In genomic region chr2:196238836-196239380, GRCh38 we compare ENCODE assay signal across 12 cellular contexts.
DNase-seq lines count a peak whose midpoint lies in the region; ATAC-seq and TF ChIP-seq lines count a peak whose summit lies in the region.
"Had no signal": no experiment of that assay in that cellular context is flagged by ENCODE, and none has a peak within 500 bp of the region (broad histone marks: within the 10 kb centered on the region; RNA-seq: fewer than 3 reads in every experiment).

No MANE protein-coding gene starts in this region.

- H3K9me3 ChIP-seq in esophagus squamous epithelium = no peaks in the 10 kb centered on the region
- H3K9me3 ChIP-seq: ovary, testis had no signal

- POLR2A ChIA-PET in T-cell (lab: Charles Lee) = interaction anchor here (0.6 to 1.6 kb wide), 12 partner anchors 8 to 152 kb away, joined by 3 to 9 read pairs (median 4); partner anchors contain the start of gene STK17B (in 1 of the 2)

- H3K4me3 ChIP-seq in esophagus squamous epithelium = no peak overlapping the region
- H3K4me3 ChIP-seq: ovary, testis had no signal

- H3K9me3 Mint-ChIP-seq in activated naive CD4-positive, alpha-beta T cell treated with anti-CD3 and anti-CD28 coated beads, Interleukin-2, amount 10 ng/mL, durations not matched to agents 7 days and 5 days = peaks cover 10% of the 10 kb centered on the region
- H3K9me3 Mint-ChIP-seq in T-cell (no peaks in the 10 kb centered on the region), type B pancreatic cell (peaks cover 4% of the 10 kb centered on the region)
- H3K9me3 Mint-ChIP-seq in stimulated activated naive B cell treated with anti-CD40 and anti-IgM and Interleukin-4, amounts not matched to agents 10 μg/mL and 1 μg/mL and 100 μg/mL, for 72 hours = no peaks in the 10 kb centered on the region

- H3K4me3 Mint-ChIP-seq in activated naive CD4-positive, alpha-beta T cell treated with anti-CD3 and anti-CD28 coated beads, Interleukin-2, amount 10 ng/mL, durations not matched to agents 7 days and 5 days = peak overlapping the region; percentile 25
- peak overlapping the region in 2 of 3 donors; percentile 40 to 75 for H3K4me3 Mint-ChIP-seq in T-cell
- H3K4me3 Mint-ChIP-seq in stimulated activated naive B cell treated with anti-CD40 and anti-IgM and Interleukin-4, amounts not matched to agents 10 μg/mL and 1 μg/mL and 100 μg/mL, for 72 hours = no peak overlapping the region
- H3K4me3 Mint-ChIP-seq in type B pancreatic cell = no peak overlapping the region

- no peak for ATAC-seq in T-cell (replicated peaks in 1 of 4)
- no peak for ATAC-seq in stimulated activated naive B cell treated with anti-CD40 and anti-IgM and Interleukin-4, amounts not matched to agents 10 μg/mL and 1 μg/mL and 100 μg/mL, for 72 hours (replicated peaks)

- H3K4me1 Mint-ChIP-seq in activated naive CD4-positive, alpha-beta T cell treated with anti-CD3 and anti-CD28 coated beads, Interleukin-2, amount 10 ng/mL, durations not matched to agents 7 days and 5 days = peaks cover 90% of the 10 kb centered on the region
- peaks cover 85 to 88% (median 88%) of the 10 kb centered on the region in 3 donors for H3K4me1 Mint-ChIP-seq in T-cell
- peaks cover 47 to 71% of the 10 kb centered on the region in 2 donors for H3K4me1 Mint-ChIP-seq in stimulated activated naive B cell treated with anti-CD40 and anti-IgM and Interleukin-4, amounts not matched to agents 10 μg/mL and 1 μg/mL and 100 μg/mL, for 72 hours
- H3K4me1 Mint-ChIP-seq in type B pancreatic cell (ENCODE audit: unreplicated experiment) = peaks cover 5% of the 10 kb centered on the region

- peak overlapping the region in 3 of 4 donors; percentile 66 to 79 (median 78) for H3K27ac ChIP-seq in esophagus squamous epithelium
- H3K27ac ChIP-seq: ovary, testis had no signal

- no peak for TF ChIP-seq POLR2A in esophagus squamous epithelium (IDR thresholded peaks at IDR 0.05)

- WGBS in esophagus squamous epithelium, 2 donors = 67 to 87% methylated on average over 2 of the region's 2 CpGs

- no peaks in the 10 kb centered on the region for H3K27me3 Mint-ChIP-seq in activated naive CD4-positive, alpha-beta T cell treated with anti-CD3 and anti-CD28 coated beads, Interleukin-2, amount 10 ng/mL, durations not matched to agents 7 days and 5 days
- no peaks in the 10 kb centered on the region for H3K27me3 Mint-ChIP-seq in T-cell
- no peaks in the 10 kb centered on the region for H3K27me3 Mint-ChIP-seq in stimulated activated naive B cell treated with anti-CD40 and anti-IgM and Interleukin-4, amounts not matched to agents 10 μg/mL and 1 μg/mL and 100 μg/mL, for 72 hours
- no peaks in the 10 kb centered on the region for H3K27me3 Mint-ChIP-seq in type B pancreatic cell

- TF ChIP-seq CTCF in esophagus squamous epithelium (IDR thresholded peaks at IDR 0.05) (no peak), type B pancreatic cell (conservative IDR thresholded peaks at IDR 0.05) (no peak)

- intact Hi-C loops in esophagus squamous epithelium (cut with DNase I) = no loop called here

- no peaks in the 10 kb centered on the region for H3K27me3 ChIP-seq in esophagus squamous epithelium
- H3K27me3 ChIP-seq: ovary, testis had no signal

- no peaks in the 10 kb centered on the region for H3K36me3 ChIP-seq in esophagus squamous epithelium
- H3K36me3 ChIP-seq: ovary had no signal

- H3K4me1 ChIP-seq in esophagus squamous epithelium = peaks cover 15 to 30% (median 17%) of the 10 kb centered on the region in 3 donors

- peaks cover 24% of the 10 kb centered on the region for H3K36me3 Mint-ChIP-seq in activated naive CD4-positive, alpha-beta T cell treated with anti-CD3 and anti-CD28 coated beads, Interleukin-2, amount 10 ng/mL, durations not matched to agents 7 days and 5 days
- no peaks in the 10 kb centered on the region for H3K36me3 Mint-ChIP-seq in T-cell
- H3K36me3 Mint-ChIP-seq in stimulated activated naive B cell treated with anti-CD40 and anti-IgM and Interleukin-4, amounts not matched to agents 10 μg/mL and 1 μg/mL and 100 μg/mL, for 72 hours = peaks cover 3 to 6% of the 10 kb centered on the region in 2 donors
- H3K36me3 Mint-ChIP-seq in type B pancreatic cell = peaks cover 21% of the 10 kb centered on the region

- H3K27ac Mint-ChIP-seq in activated naive CD4-positive, alpha-beta T cell treated with anti-CD3 and anti-CD28 coated beads, Interleukin-2, amount 10 ng/mL, durations not matched to agents 7 days and 5 days = peak overlapping the region; percentile 87
- peak overlapping the region; percentile 95 to 98 for H3K27ac Mint-ChIP-seq in T-cell
- peak overlapping the region; percentile 94 for H3K27ac Mint-ChIP-seq in stimulated activated naive B cell treated with anti-CD40 and anti-IgM and Interleukin-4, amounts not matched to agents 10 μg/mL and 1 μg/mL and 100 μg/mL, for 72 hours
- H3K27ac Mint-ChIP-seq in type B pancreatic cell = no peak overlapping the region

- DNase-seq in activated naive CD4-positive, alpha-beta T cell treated with anti-CD3 and anti-CD28 coated beads, Interleukin-2, amount 10 ng/mL, durations not matched to agents 7 days and 5 days = no peak
- no peak for DNase-seq in activated naive CD4-positive, alpha-beta T cell treated with Interleukin-2 at 50 U/mL for 16 hours
- DNase-seq in T-cell = no peak
- no peak for DNase-seq in esophagus squamous epithelium (lab: John Stamatoyannopoulos, UW)
- no peak for DNase-seq in stimulated activated naive B cell treated with anti-CD40 and anti-IgM and Interleukin-4, amounts not matched to agents 10 μg/mL and 1 μg/mL and 100 μg/mL, for 72 hours
- no peak for DNase-seq in epidermal melanocyte (ENCODE audit: insufficient read length, low spot score)
- no peak for DNase-seq in germinal center (ENCODE audit: low spot score)
- no peak for DNase-seq in type B pancreatic cell (ENCODE audit: extremely low spot score, unreplicated experiment)
- DNase-seq: NCI-H1417; ovary; stimulated activated CD4-positive, alpha-beta T cell treated with anti-CD3 and anti-CD28 coated beads, Interleukin-4, amount 100 ng/mL, for 4 hours; testis had no signal

- CTCF ChIA-PET in activated naive CD4-positive, alpha-beta T cell treated with anti-CD3 and anti-CD28 coated beads, Interleukin-2, amount 10 ng/mL, durations not matched to agents 7 days and 5 days (lab: Charles Lee) = interaction anchor here (0.8 to 3.6 kb wide), 4 partner anchors 18 to 63 kb away, joined by 3 to 26 read pairs (median 5); no protein-coding TSS in a partner anchor
- CTCF ChIA-PET in T-cell (lab: Charles Lee) = interaction anchor here (0.6 to 3.0 kb wide), 8 partner anchors 18 to 161 kb away, joined by 3 to 14 read pairs (median 4); no protein-coding TSS in a partner anchor

Comparison
In these comparisons a context has a peak if more than half of its experiments do, and no peak if none do; other contexts are left out.
1. H3K4me3 Mint-ChIP-seq: peak in activated naive CD4-positive, alpha-beta T cell treated with anti-CD3 and anti-CD28 coated beads, Interleukin-2, amount 10 ng/mL, durations not matched to agents 7 days and 5 days (single experiment) and T-cell (2 of 3); none in stimulated activated naive B cell treated with anti-CD40 and anti-IgM and Interleukin-4, amounts not matched to agents 10 μg/mL and 1 μg/mL and 100 μg/mL, for 72 hours (0 of 2) and type B pancreatic cell (single experiment).